ENCODE assay signal across 16 cellular contexts in the genomic region with DNA sequence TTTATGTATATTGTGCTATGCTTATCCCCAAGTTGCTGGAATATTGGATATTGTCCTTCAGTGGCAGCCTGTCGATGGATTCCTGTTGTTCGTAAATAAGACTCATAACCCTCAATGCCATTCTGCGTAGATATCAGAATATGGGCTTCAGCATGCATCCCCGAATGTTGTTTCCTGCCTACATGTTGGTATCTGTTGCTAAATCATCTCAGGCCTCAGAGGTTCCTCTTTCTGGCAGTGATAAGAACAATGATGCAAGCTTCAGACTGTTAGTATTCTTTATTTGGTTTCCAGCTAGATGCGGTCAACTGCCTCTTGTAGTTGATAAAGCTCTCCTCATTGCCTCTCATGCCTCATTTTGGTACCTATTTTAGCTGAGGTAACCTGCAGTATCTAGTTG.
"Had no signal": no experiment of that assay in that cellular context is flagged by ENCODE, and none has a peak within 500 bp of the region (broad histone marks: within the 10 kb centered on the region; RNA-seq: fewer than 3 reads in every experiment).

No MANE protein-coding gene starts in this region.

- H3K4me1 ChIP-seq: gastroesophageal sphincter, heart right ventricle, lower lobe of right lung had no signal

- H3K36me3 Mint-ChIP-seq: type B pancreatic cell had no signal

- H3K27me3 ChIP-seq: cardiac muscle cell, dorsolateral prefrontal cortex, gastroesophageal sphincter, heart right ventricle had no signal

- H3K4me3 ChIP-seq: cardiac muscle cell, dorsolateral prefrontal cortex, gastroesophageal sphincter, heart right ventricle, lower lobe of right lung had no signal

- H3K4me3 Mint-ChIP-seq: neural crest cell; stimulated activated naive CD8-positive, alpha-beta T cell treated with anti-CD3 and anti-CD28 coated beads, Interleukin-15, amount 100 ng/mL, for 72 hours; T-helper 17 cell; type B pancreatic cell had no signal

- H3K4me1 Mint-ChIP-seq: neural crest cell; stimulated activated naive CD8-positive, alpha-beta T cell treated with anti-CD3 and anti-CD28 coated beads, Interleukin-15, amount 100 ng/mL, for 72 hours; T-helper 17 cell had no signal

- H3K27ac ChIP-seq: cardiac muscle cell, dorsolateral prefrontal cortex, gastroesophageal sphincter, heart right ventricle, lower lobe of right lung had no signal

- DNase-seq: activated CD4-positive, alpha-beta T cell treated with anti-CD3 and anti-CD28 coated beads, Interleukin-2, amount 50 U/mL, for 4 hours; activated naive CD4-positive, alpha-beta T cell treated with anti-CD3 and anti-CD28 coated beads, Interleukin-2, amount 50 U/mL, for 16 hours; dorsolateral prefrontal cortex; heart right ventricle; left colon; lower lobe of right lung; midbrain; stimulated activated naive CD8-positive, alpha-beta T cell treated with anti-CD3 and anti-CD28 coated beads, Interleukin-15, amount 100 ng/mL, for 72 hours; T-helper 17 cell had no signal

- H3K9me3 ChIP-seq: gastroesophageal sphincter, lower lobe of right lung had no signal

- H3K27me3 Mint-ChIP-seq: stimulated activated naive CD8-positive, alpha-beta T cell treated with anti-CD3 and anti-CD28 coated beads, Interleukin-15, amount 100 ng/mL, for 72 hours; T-helper 17 cell; type B pancreatic cell had no signal

- H3K27ac Mint-ChIP-seq: stimulated activated naive CD8-positive, alpha-beta T cell treated with anti-CD3 and anti-CD28 coated beads, Interleukin-15, amount 100 ng/mL, for 72 hours; T-helper 17 cell; type B pancreatic cell had no signal

- H3K36me3 ChIP-seq: cardiac muscle cell, gastroesophageal sphincter, heart right ventricle, lower lobe of right lung had no signal

- H3K9me3 Mint-ChIP-seq: type B pancreatic cell had no signal

- FAIRE-seq: endometrium, islet of Langerhans, TTC549 had no signal
